ENCODE assay signal across 23 cellular contexts in genomic region chr2:104473568-104473967, GRCh38.
DNase-seq lines count a peak whose midpoint lies in the region; ATAC-seq, FAIRE-seq and TF ChIP-seq lines count a peak whose summit lies in the region.
"Had no signal": no experiment of that assay in that cellular context is flagged by ENCODE, and none has a peak within 500 bp of the region (broad histone marks: within the 10 kb centered on the region; RNA-seq: fewer than 3 reads in every experiment).

No MANE protein-coding gene starts in this region.

- no peak for FAIRE-seq in GM12892 (lab: Jason Lieb, UNC)
- FAIRE-seq: GM12878, GM18507, H54, RCC 7860 had no signal

- TF ChIP-seq CTCF in astrocyte of the cerebellum (IDR thresholded peaks at IDR 0.05; ENCODE audit: low read depth, low read length, missing control alignments) = no peak

- DNase-seq in NOMO-1 (lab: John Stamatoyannopoulos, UW; ENCODE audit: unreplicated experiment in 2 of 2) (peak; percentile 52 to 83), astrocyte of the cerebellum (ENCODE audit: low read depth) (peak; percentile 36), renal cortical epithelial cell (ENCODE audit: low read depth) (peak; percentile 19), GM12892 (ENCODE audit: insufficient read length) (no peak), pons (ENCODE audit: low spot score) (no peak)
- DNase-seq in stimulated activated CD4-positive, alpha-beta T cell treated with anti-CD3 and anti-CD28 coated beads, Interleukin-4, amount 100 ng/mL, for 4 hours = no peak
- DNase-seq: CD8-positive, alpha-beta T cell; DND-41; GDM1; HFFc6; IMR-90; NCI-H146; NCI-H2081; NCI-H510A; NCI-H774; Right ventricle myocardium superior; SK-N-SH had no signal

- in situ Hi-C loops in astrocyte of the cerebellum (cut with HindIII; ENCODE audit: low sequenced_read_pairs) = no loop called here

- no peak overlapping the region for H3K4me3 ChIP-seq in astrocyte of the cerebellum (ENCODE audit: low read depth, low read length)
- H3K4me3 ChIP-seq: GM12878 had no signal

- no peak for TF ChIP-seq POLR2A in GM12892 (IDR thresholded peaks at IDR 0.05; ENCODE audit: low read depth, low read length)

- peak; percentile 57 for ATAC-seq in HG02884 (IDR thresholded peaks at IDR 0.05; ENCODE audit: unreplicated experiment)
- ATAC-seq in GM18907 (IDR thresholded peaks at IDR 0.05; ENCODE audit: unreplicated experiment) = no peak
- ATAC-seq: CD8-positive, alpha-beta T cell; GM12878 had no signal

Comparison
In these comparisons a context has a peak if more than half of its experiments do, and no peak if none do; other contexts are left out.
1. DNase-seq: peak in NOMO-1 (2 of 2), astrocyte of the cerebellum (single experiment) and renal cortical epithelial cell (single experiment); none in stimulated activated CD4-positive, alpha-beta T cell treated with anti-CD3 and anti-CD28 coated beads, Interleukin-4, amount 100 ng/mL, for 4 hours (0 of 2), GM12892 (single experiment) and pons (single experiment).